Comparison of ENCODE assay signal across 27 cellular contexts in genomic region chr15:22265961-22266360, GRCh38.
DNase-seq lines count a peak whose midpoint lies in the region; ATAC-seq, FAIRE-seq and TF ChIP-seq lines count a peak whose summit lies in the region.
"Had no signal": no experiment of that assay in that cellular context is flagged by ENCODE, and none has a peak within 500 bp of the region (broad histone marks: within the 10 kb centered on the region; RNA-seq: fewer than 3 reads in every experiment).

No MANE protein-coding gene starts in this region.

- TF ChIP-seq EP300 in HepG2 (IDR thresholded peaks at IDR 0.05; ENCODE audit: low read depth in 2 of 2, low read length in 2 of 2) (no peak), HepG2 (CRISPR knock-in tag; IDR thresholded peaks at IDR 0.05; ENCODE audit: borderline replicate concordance) (no peak)

- no peaks in the 10 kb centered on the region for H4K20me1 ChIP-seq in HepG2 (ENCODE audit: insufficient read depth, low read length)
- no peaks in the 10 kb centered on the region for H4K20me1 ChIP-seq in OCI-LY7 (ENCODE audit: insufficient read depth, low read length)
- H4K20me1 ChIP-seq: BLaER1 treated with 17β-estradiol and CSF1 and Interleukin-3, amounts not matched to agents 10 nM and 100 nM had no signal

- TF ChIP-seq CTCF in liver (IDR thresholded peaks at IDR 0.05; ENCODE audit: low read depth, low read length, missing input control) (no peak), HepG2 (CRISPR knock-in tag; IDR thresholded peaks at IDR 0.05) (no peak), OCI-LY7 (conservative IDR thresholded peaks at IDR 0.05; ENCODE audit: low read length) (no peak), right lobe of liver (IDR thresholded peaks at IDR 0.05) (no peak)

- 23% methylated on average over 2 of the region's 2 CpGs for WGBS in liver
- WGBS in HepG2 (ENCODE audit: low lambda C conversion rate): 24% methylated on average over 2 of the region's 2 CpGs
- WGBS in right lobe of liver (ENCODE audit: insufficient coverage, low coverage, low lambda C conversion rate, missing lambda C conversion rate): 20% methylated on average over 2 of the region's 2 CpGs

- H3K36me3 ChIP-seq in liver (ENCODE audit: control insufficient read depth in 4 of 4, insufficient read depth in 3 of 4, low read depth in 1 of 4, low read length in 3 of 4) (no peaks in the 10 kb centered on the region), HepG2 (replicated peaks in 1 of 2; ENCODE audit: control insufficient read depth in 1 of 2, insufficient read depth in 2 of 2, low read length in 2 of 2) (no peaks in the 10 kb centered on the region), OCI-LY7 (ENCODE audit: insufficient read depth, low read length) (no peaks in the 10 kb centered on the region), right lobe of liver (no peaks in the 10 kb centered on the region)
- H3K36me3 ChIP-seq: BLaER1 treated with 17β-estradiol and CSF1 and Interleukin-3, amounts not matched to agents 10 nM and 100 nM; MG63 had no signal

- H3K9me3 ChIP-seq in liver (ENCODE audit: control insufficient read depth in 4 of 4, low read length in 3 of 4) (no peaks in the 10 kb centered on the region), HepG2 (ENCODE audit: low read length) (no peaks in the 10 kb centered on the region), OCI-LY7 (ENCODE audit: low read length) (no peaks in the 10 kb centered on the region), right lobe of liver (no peaks in the 10 kb centered on the region)
- H3K9me3 ChIP-seq: BLaER1 treated with 17β-estradiol and CSF1 and Interleukin-3, amounts not matched to agents 10 nM and 100 nM; Caco-2; MG63 had no signal

- in situ Hi-C loops in HepG2 (cut with HindIII; ENCODE audit: extremely low pct_ligation_motif_present, low pct_unique_long_range_greater_than_20kb) (no loop called here), G401 (cut with HindIII; ENCODE audit: low sequenced_read_pairs) (no loop called here)

- intact Hi-C loops in HepG2 (cut with micrococcal nuclease; ENCODE audit: unreplicated experiment) (no loop called here), OCI-LY7 (cut with micrococcal nuclease; ENCODE audit: unreplicated experiment) (no loop called here), right lobe of liver (cut with DNase I) (no loop called here)

- H3K9me3 Mint-ChIP-seq in effector memory CD8-positive, alpha-beta T cell: no peaks in the 10 kb centered on the region
- H3K9me3 Mint-ChIP-seq: CD8-positive, alpha-beta T cell had no signal

- no peak for DNase-seq in HepG2 (ENCODE audit: low spot score)
- DNase-seq in OCI-LY7 (ENCODE audit: low spot score): no peak
- peak in 2 of 3 donors; percentile 49 to 67 for DNase-seq in right lobe of liver
- DNase-seq in frontal cortex (ENCODE audit: low spot score in 2 of 2): no peak
- no peak for DNase-seq in NCI-H2081 (lab: John Stamatoyannopoulos, UW)
- no peak for DNase-seq in effector memory CD8-positive, alpha-beta T cell
- no peak for DNase-seq in G401 (ENCODE audit: low spot score)
- DNase-seq: AML-193, Caco-2, DMS 273 treated with DMSO at 0.1 percent for 48 hours, DMS79, EL, GF-D8, MG63, NCI-H1105 treated with DMSO at 0.1 percent for 48 hours, NCI-H146, NCI-H1930, NCI-H2227 treated with DMSO at 0.1 percent for 48 hours, NCI-H526 treated with DMSO at 0.1 percent for 48 hours, SHP77 had no signal

- TF ChIP-seq POLR2A in HepG2 (IDR thresholded peaks at IDR 0.05; ENCODE audit: insufficient read depth in 1 of 2, low read depth in 2 of 2, low read length in 2 of 2) (no peak), right lobe of liver (IDR thresholded peaks at IDR 0.05) (no peak)

- no peak overlapping the region for H3K27ac Mint-ChIP-seq in effector memory CD8-positive, alpha-beta T cell
- H3K27ac Mint-ChIP-seq: CD8-positive, alpha-beta T cell had no signal

- no peak for ATAC-seq in HepG2
- peak; percentile 59 to 80 (median 71) for ATAC-seq in right lobe of liver
- ATAC-seq in effector memory CD8-positive, alpha-beta T cell (replicated peaks): no peak
- ATAC-seq: Panc1 had no signal

- H3K27ac ChIP-seq in liver (ENCODE audit: low read depth in 1 of 2, low read length in 2 of 2): peak overlapping the region; percentile 56 to 68
- no peak overlapping the region for H3K27ac ChIP-seq in HepG2 (ENCODE audit: extremely low read length, insufficient read depth, low read length)
- no peak overlapping the region for H3K27ac ChIP-seq in OCI-LY7 (ENCODE audit: low read depth, low read length, poor library complexity, severe bottlenecking)
- H3K27ac ChIP-seq in right lobe of liver: peak overlapping the region in 1 of 3 donors; percentile 58
- H3K27ac ChIP-seq: BLaER1 treated with 17β-estradiol and CSF1 and Interleukin-3, amounts not matched to agents 10 nM and 100 nM had no signal

- no peaks in the 10 kb centered on the region for H3K27me3 Mint-ChIP-seq in effector memory CD8-positive, alpha-beta T cell

- BruUV-seq in HepG2 (replicated peaks; lab: Mats Ljungman, UMichigan) (no TSS peak), OCI-LY7 (replicated peaks; lab: Mats Ljungman, UMichigan) (no TSS peak)

- no peaks in the 10 kb centered on the region for H3K36me3 Mint-ChIP-seq in effector memory CD8-positive, alpha-beta T cell (ENCODE audit: insufficient read depth)
- H3K36me3 Mint-ChIP-seq: CD8-positive, alpha-beta T cell had no signal

- H2AFZ ChIP-seq in HepG2 (ENCODE audit: low read length) (no peak overlapping the region), OCI-LY7 (ENCODE audit: low read length) (peak overlapping the region; percentile 18; the same call in 1 of the 2 replicates)

- TF ChIP-seq RAD21 in liver (IDR thresholded peaks at IDR 0.05) (no peak), HepG2 (CRISPR knock-in tag; IDR thresholded peaks at IDR 0.05) (no peak)

- no peak overlapping the region for H3K4me3 ChIP-seq in liver (ENCODE audit: low read depth in 1 of 3, low read length in 3 of 3)
- no peak overlapping the region for H3K4me3 ChIP-seq in HepG2 (replicated peaks in 1 of 3; ENCODE audit: insufficient read depth in 1 of 3, low read depth in 2 of 3, low read length in 3 of 3)
- no peak overlapping the region for H3K4me3 ChIP-seq in OCI-LY7 (ENCODE audit: low read depth, low read length, poor library complexity, severe bottlenecking)
- H3K4me3 ChIP-seq in right lobe of liver: no peak overlapping the region
- H3K4me3 ChIP-seq: BLaER1 treated with 17β-estradiol and CSF1 and Interleukin-3, amounts not matched to agents 10 nM and 100 nM; K562; MG63 had no signal

- CTCF ChIA-PET in HepG2 (lab: Yijun Ruan, JAX; ENCODE audit: low intra/inter-chr PET ratio, low total read pairs) (no interaction called here), OCI-LY7 (lab: Charles Lee; ENCODE audit: unreplicated experiment) (no interaction called here)

- H3K9ac ChIP-seq in liver (ENCODE audit: low read depth in 1 of 2, low read length in 2 of 2): peak overlapping the region in 1 of 2 donors; percentile 59
- H3K9ac ChIP-seq in HepG2 (ENCODE audit: insufficient read depth, low read depth, low read length): no peak overlapping the region
- H3K9ac ChIP-seq: BLaER1 treated with 17β-estradiol and CSF1 and Interleukin-3, amounts not matched to agents 10 nM and 100 nM had no signal

- no peaks in the 10 kb centered on the region for H3K79me2 ChIP-seq in HepG2 (ENCODE audit: insufficient read depth, low read length)
- no peaks in the 10 kb centered on the region for H3K79me2 ChIP-seq in OCI-LY7 (ENCODE audit: insufficient read depth, low read depth, low read length)

- FAIRE-seq in HepG2 (lab: Jason Lieb, UNC) (no peak), frontal cortex (lab: Jason Lieb, UNC) (no peak)
- FAIRE-seq: A204.1, GM12891, K562 had no signal

- peaks cover 3 to 47% (median 33%) of the 10 kb centered on the region in 4 donors for H3K4me1 ChIP-seq in liver (ENCODE audit: control insufficient read depth in 4 of 4, insufficient read depth in 4 of 4, low read length in 3 of 4)
- H3K4me1 ChIP-seq in HepG2 (ENCODE audit: insufficient read depth, low read length): no peaks in the 10 kb centered on the region
- peaks cover 29% of the 10 kb centered on the region for H3K4me1 ChIP-seq in OCI-LY7 (ENCODE audit: insufficient read depth, low read length, poor library complexity, severe bottlenecking)
- H3K4me1 ChIP-seq in right lobe of liver: peaks cover 0 to 40% (median 7%) of the 10 kb centered on the region in 4 donors
- H3K4me1 ChIP-seq: Caco-2 had no signal

- POLR2A ChIA-PET in HepG2 (lab: Yijun Ruan, JAX) (no interaction called here), OCI-LY7 (lab: Charles Lee) (no interaction called here)

- H3K27me3 ChIP-seq in liver (ENCODE audit: control insufficient read depth in 4 of 4, insufficient read depth in 4 of 4, low read length in 3 of 4) (no peaks in the 10 kb centered on the region), HepG2 (ENCODE audit: control insufficient read depth in 1 of 2, insufficient read depth in 2 of 2, low read length in 2 of 2) (no peaks in the 10 kb centered on the region), right lobe of liver (no peaks in the 10 kb centered on the region)
- H3K27me3 ChIP-seq: MG63 had no signal

- no peak overlapping the region for H3K4me3 Mint-ChIP-seq in effector memory CD8-positive, alpha-beta T cell
- H3K4me3 Mint-ChIP-seq: CD8-positive, alpha-beta T cell had no signal

- H3K4me2 ChIP-seq in HepG2 (ENCODE audit: low read depth, low read length) (no peak overlapping the region), OCI-LY7 (ENCODE audit: low read length) (no peak overlapping the region)

- H3K9me2 ChIP-seq in OCI-LY7 (ENCODE audit: insufficient read depth, low read length): no peaks in the 10 kb centered on the region

- H3K4me1 Mint-ChIP-seq in effector memory CD8-positive, alpha-beta T cell (ENCODE audit: low read depth in 2 of 2): no peaks in the 10 kb centered on the region

TF ChIP-seq in liver, 16 proteins besides CTCF, POLR2A, EP300 and RAD21:
- TF ChIP-seq FOXA2 (IDR thresholded peaks at IDR 0.05) (no peak), EGR1 (IDR thresholded peaks at IDR 0.05; ENCODE audit: low read depth in 2 of 2) (no peak), RXRA (IDR thresholded peaks at IDR 0.05) (peak in 1 of 2 donors; percentile 39), HNF4G (IDR thresholded peaks at IDR 0.05) (no peak)

TF ChIP-seq in HepG2, 621 proteins besides CTCF, POLR2A, EP300 and RAD21 (continues in another document):
- no peak for TF ChIP-seq ZBTB42 (CRISPR knock-in tag; IDR thresholded peaks at IDR 0.05)
- TF ChIP-seq CREBL2 (CRISPR knock-in tag; IDR thresholded peaks at IDR 0.05; ENCODE audit: borderline replicate concordance): no peak
- no peak for TF ChIP-seq CCAR2 (optimal IDR thresholded peaks at IDR 0.05; ENCODE audit: low read depth, low read length)
- no peak for TF ChIP-seq TFDP2 (CRISPR knock-in tag; IDR thresholded peaks at IDR 0.05)

Comparison
In these comparisons a context has a peak if more than half of its experiments do, and no peak if none do; other contexts are left out.
1. H3K27ac ChIP-seq: peak in liver (2 of 2); none in HepG2 (single experiment) and OCI-LY7 (single experiment).
2. ATAC-seq: peak in right lobe of liver (4 of 4); none in HepG2 (single experiment) and effector memory CD8-positive, alpha-beta T cell (single experiment).
3. DNase-seq: peak in right lobe of liver (2 of 3); none in HepG2 (single experiment), OCI-LY7 (single experiment), frontal cortex (0 of 2), NCI-H2081 (0 of 2), effector memory CD8-positive, alpha-beta T cell (0 of 3) and G401 (single experiment).